ENCODE assay signal across 1 cellular context in the genomic region with DNA sequence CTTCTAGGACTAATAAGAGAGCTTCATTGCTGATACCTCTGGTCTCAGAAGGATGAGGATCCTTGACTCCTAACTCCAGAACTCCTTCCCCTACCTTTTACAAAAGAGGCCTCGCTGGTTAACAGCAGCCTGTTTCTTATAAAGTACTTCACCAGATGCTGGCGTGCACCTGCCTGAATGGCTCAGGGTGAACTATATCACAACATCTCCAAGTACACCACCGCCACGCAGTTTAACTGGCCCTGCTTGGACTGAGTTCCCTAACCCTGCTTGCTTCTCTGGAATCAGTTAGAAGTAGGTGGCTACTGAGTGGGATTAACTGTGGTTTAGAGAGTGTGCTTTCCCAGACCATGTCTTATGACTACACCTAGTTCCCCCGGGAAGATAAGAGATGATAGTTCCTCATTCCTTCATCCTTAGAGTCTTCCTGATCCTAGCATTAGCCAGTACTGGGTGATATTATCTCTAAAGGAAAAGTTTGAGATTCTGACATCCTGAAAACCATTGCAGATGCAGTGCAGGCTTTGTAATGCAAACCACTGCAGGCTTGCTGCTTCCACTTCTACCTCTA.
TF ChIP-seq lines count a peak whose summit lies in the region.

No MANE protein-coding gene starts in this region.

TF ChIP-seq in GM12878, 131 proteins besides CTCF, POLR2A, EP300 and RAD21:
- no peak for TF ChIP-seq TARDBP (IDR thresholded peaks at IDR 0.05; ENCODE audit: borderline replicate concordance)
- TF ChIP-seq, protein P1, sequence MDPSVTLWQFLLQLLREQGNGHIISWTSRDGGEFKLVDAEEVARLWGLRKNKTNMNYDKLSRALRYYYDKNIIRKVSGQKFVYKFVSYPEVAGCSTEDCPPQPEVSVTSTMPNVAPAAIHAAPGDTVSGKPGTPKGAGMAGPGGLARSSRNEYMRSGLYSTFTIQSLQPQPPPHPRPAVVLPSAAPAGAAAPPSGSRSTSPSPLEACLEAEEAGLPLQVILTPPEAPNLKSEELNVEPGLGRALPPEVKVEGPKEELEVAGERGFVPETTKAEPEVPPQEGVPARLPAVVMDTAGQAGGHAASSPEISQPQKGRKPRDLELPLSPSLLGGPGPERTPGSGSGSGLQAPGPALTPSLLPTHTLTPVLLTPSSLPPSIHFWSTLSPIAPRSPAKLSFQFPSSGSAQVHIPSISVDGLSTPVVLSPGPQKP (IDR thresholded peaks at IDR 0.05; ENCODE audit: low read depth, low read length) = no peak
- no peak for TF ChIP-seq RUNX3 (IDR thresholded peaks at IDR 0.05; ENCODE audit: low read length)
- TF ChIP-seq SMAD1 (IDR thresholded peaks at IDR 0.05; ENCODE audit: low read depth, partially characterized antibody) = no peak
- TF ChIP-seq, protein P2, sequence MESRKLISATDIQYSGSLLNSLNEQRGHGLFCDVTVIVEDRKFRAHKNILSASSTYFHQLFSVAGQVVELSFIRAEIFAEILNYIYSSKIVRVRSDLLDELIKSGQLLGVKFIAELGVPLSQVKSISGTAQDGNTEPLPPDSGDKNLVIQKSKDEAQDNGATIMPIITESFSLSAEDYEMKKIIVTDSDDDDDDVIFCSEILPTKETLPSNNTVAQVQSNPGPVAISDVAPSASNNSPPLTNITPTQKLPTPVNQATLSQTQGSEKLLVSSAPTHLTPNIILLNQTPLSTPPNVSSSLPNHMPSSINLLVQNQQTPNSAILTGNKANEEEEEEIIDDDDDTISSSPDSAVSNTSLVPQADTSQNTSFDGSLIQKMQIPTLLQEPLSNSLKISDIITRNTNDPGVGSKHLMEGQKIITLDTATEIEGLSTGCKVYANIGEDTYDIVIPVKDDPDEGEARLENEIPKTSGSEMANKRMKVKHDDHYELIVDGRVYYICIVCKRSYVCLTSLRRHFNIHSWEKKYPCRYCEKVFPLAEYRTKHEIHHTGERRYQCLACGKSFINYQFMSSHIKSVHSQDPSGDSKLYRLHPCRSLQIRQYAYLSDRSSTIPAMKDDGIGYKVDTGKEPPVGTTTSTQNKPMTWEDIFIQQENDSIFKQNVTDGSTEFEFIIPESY (IDR thresholded peaks at IDR 0.05) = no peak
- TF ChIP-seq, protein P3, sequence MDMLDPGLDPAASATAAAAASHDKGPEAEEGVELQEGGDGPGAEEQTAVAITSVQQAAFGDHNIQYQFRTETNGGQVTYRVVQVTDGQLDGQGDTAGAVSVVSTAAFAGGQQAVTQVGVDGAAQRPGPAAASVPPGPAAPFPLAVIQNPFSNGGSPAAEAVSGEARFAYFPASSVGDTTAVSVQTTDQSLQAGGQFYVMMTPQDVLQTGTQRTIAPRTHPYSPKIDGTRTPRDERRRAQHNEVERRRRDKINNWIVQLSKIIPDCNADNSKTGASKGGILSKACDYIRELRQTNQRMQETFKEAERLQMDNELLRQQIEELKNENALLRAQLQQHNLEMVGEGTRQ (IDR thresholded peaks at IDR 0.05; ENCODE audit: borderline replicate concordance, low read depth, low read length) = no peak
- no peak for TF ChIP-seq NFYA (IDR thresholded peaks at IDR 0.05; ENCODE audit: borderline replicate concordance, low read depth, low read length)
- TF ChIP-seq JUNB (IDR thresholded peaks at IDR 0.05) = no peak
- no peak for TF ChIP-seq ATF7 (IDR thresholded peaks at IDR 0.05; ENCODE audit: low read depth)
- TF ChIP-seq, protein P4, sequence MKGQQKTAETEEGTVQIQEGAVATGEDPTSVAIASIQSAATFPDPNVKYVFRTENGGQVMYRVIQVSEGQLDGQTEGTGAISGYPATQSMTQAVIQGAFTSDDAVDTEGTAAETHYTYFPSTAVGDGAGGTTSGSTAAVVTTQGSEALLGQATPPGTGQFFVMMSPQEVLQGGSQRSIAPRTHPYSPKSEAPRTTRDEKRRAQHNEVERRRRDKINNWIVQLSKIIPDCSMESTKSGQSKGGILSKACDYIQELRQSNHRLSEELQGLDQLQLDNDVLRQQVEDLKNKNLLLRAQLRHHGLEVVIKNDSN (IDR thresholded peaks at IDR 0.05; ENCODE audit: borderline replicate concordance, extremely low read length, insufficient read depth, low read depth, low read length) = no peak
- TF ChIP-seq, protein P5, sequence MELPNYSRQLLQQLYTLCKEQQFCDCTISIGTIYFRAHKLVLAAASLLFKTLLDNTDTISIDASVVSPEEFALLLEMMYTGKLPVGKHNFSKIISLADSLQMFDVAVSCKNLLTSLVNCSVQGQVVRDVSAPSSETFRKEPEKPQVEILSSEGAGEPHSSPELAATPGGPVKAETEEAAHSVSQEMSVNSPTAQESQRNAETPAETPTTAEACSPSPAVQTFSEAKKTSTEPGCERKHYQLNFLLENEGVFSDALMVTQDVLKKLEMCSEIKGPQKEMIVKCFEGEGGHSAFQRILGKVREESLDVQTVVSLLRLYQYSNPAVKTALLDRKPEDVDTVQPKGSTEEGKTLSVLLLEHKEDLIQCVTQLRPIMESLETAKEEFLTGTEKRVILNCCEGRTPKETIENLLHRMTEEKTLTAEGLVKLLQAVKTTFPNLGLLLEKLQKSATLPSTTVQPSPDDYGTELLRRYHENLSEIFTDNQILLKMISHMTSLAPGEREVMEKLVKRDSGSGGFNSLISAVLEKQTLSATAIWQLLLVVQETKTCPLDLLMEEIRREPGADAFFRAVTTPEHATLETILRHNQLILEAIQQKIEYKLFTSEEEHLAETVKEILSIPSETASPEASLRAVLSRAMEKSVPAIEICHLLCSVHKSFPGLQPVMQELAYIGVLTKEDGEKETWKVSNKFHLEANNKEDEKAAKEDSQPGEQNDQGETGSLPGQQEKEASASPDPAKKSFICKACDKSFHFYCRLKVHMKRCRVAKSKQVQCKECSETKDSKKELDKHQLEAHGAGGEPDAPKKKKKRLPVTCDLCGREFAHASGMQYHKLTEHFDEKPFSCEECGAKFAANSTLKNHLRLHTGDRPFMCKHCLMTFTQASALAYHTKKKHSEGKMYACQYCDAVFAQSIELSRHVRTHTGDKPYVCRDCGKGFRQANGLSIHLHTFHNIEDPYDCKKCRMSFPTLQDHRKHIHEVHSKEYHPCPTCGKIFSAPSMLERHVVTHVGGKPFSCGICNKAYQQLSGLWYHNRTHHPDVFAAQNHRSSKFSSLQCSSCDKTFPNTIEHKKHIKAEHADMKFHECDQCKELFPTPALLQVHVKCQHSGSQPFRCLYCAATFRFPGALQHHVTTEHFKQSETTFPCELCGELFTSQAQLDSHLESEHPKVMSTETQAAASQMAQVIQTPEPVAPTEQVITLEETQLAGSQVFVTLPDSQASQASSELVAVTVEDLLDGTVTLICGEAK (IDR thresholded peaks at IDR 0.05; ENCODE audit: borderline replicate concordance) = no peak
- TF ChIP-seq NRF1 (conservative IDR thresholded peaks at IDR 0.05; ENCODE audit: low read depth, low read length) = no peak
- no peak for TF ChIP-seq ASH2L (IDR thresholded peaks at IDR 0.05; ENCODE audit: borderline replicate concordance, low read depth)
- no peak for TF ChIP-seq GABPA (IDR thresholded peaks at IDR 0.05; ENCODE audit: low read depth)
- TF ChIP-seq PML (IDR thresholded peaks at IDR 0.05; ENCODE audit: low read length) = no peak
- no peak for TF ChIP-seq KLF5 (IDR thresholded peaks at IDR 0.05; ENCODE audit: partially characterized antibody)
- TF ChIP-seq, protein P6, sequence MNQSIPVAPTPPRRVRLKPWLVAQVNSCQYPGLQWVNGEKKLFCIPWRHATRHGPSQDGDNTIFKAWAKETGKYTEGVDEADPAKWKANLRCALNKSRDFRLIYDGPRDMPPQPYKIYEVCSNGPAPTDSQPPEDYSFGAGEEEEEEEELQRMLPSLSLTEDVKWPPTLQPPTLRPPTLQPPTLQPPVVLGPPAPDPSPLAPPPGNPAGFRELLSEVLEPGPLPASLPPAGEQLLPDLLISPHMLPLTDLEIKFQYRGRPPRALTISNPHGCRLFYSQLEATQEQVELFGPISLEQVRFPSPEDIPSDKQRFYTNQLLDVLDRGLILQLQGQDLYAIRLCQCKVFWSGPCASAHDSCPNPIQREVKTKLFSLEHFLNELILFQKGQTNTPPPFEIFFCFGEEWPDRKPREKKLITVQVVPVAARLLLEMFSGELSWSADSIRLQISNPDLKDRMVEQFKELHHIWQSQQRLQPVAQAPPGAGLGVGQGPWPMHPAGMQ (IDR thresholded peaks at IDR 0.05; ENCODE audit: borderline replicate concordance) = no peak
- TF ChIP-seq MYB (IDR thresholded peaks at IDR 0.05; ENCODE audit: borderline replicate concordance, low read depth, low read length) = no peak
- TF ChIP-seq, protein P7, sequence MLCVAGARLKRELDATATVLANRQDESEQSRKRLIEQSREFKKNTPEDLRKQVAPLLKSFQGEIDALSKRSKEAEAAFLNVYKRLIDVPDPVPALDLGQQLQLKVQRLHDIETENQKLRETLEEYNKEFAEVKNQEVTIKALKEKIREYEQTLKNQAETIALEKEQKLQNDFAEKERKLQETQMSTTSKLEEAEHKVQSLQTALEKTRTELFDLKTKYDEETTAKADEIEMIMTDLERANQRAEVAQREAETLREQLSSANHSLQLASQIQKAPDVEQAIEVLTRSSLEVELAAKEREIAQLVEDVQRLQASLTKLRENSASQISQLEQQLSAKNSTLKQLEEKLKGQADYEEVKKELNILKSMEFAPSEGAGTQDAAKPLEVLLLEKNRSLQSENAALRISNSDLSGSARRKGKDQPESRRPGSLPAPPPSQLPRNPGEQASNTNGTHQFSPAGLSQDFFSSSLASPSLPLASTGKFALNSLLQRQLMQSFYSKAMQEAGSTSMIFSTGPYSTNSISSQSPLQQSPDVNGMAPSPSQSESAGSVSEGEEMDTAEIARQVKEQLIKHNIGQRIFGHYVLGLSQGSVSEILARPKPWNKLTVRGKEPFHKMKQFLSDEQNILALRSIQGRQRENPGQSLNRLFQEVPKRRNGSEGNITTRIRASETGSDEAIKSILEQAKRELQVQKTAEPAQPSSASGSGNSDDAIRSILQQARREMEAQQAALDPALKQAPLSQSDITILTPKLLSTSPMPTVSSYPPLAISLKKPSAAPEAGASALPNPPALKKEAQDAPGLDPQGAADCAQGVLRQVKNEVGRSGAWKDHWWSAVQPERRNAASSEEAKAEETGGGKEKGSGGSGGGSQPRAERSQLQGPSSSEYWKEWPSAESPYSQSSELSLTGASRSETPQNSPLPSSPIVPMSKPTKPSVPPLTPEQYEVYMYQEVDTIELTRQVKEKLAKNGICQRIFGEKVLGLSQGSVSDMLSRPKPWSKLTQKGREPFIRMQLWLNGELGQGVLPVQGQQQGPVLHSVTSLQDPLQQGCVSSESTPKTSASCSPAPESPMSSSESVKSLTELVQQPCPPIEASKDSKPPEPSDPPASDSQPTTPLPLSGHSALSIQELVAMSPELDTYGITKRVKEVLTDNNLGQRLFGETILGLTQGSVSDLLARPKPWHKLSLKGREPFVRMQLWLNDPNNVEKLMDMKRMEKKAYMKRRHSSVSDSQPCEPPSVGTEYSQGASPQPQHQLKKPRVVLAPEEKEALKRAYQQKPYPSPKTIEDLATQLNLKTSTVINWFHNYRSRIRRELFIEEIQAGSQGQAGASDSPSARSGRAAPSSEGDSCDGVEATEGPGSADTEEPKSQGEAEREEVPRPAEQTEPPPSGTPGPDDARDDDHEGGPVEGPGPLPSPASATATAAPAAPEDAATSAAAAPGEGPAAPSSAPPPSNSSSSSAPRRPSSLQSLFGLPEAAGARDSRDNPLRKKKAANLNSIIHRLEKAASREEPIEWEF (IDR thresholded peaks at IDR 0.05; ENCODE audit: insufficient replicate concordance, low read depth, low read length) = no peak
- no peak for TF ChIP-seq PAX5 (IDR thresholded peaks at IDR 0.05; ENCODE audit: borderline replicate concordance, low read depth, low read length)
TF ChIP-seq in GM12878: peak in this region for 0.
